Comparison of ENCODE assay signal across 8 cellular contexts in the genomic region with DNA sequence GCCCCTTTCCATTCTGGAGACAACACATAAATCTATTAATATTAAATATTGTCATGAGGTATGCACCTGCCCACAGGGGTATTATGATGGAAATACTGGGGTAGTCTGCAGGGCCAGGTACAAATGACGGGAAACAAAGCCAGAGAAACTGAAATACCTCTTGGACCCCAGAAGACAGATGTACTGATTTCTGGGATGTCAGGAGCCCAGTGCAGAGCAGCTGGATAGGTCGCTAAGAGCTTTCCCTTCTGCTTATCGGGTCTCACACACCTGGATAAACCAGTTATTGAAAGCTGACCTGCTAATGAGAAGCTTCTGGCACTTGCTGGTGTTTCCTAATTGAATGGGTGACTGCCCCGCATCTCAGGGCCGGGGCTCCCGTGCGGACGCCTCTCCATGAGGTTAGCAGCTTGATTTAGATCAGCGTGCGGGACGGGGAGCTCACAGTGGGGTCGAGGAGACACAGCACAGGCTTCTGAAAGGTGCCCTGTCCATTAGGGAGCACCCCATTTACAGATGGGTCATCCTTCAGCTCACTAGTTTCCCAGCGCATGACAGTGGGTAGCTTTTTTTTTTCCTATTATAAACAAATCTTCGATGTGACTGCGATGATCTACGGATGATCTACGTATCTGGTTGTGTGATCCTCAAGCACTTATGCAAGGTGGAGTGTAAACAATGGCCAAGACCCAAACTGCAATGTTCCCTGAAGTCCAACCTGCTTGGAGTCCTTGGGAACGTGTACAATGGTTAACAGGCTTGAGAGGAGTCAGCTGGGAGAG. TPM values are rescaled to one million over a fixed set of nuclear protein-coding genes. Genes with fewer than 3 reads are reported as not detected.
DNase-seq lines count a peak whose midpoint lies in the region; ATAC-seq and TF ChIP-seq lines count a peak whose summit lies in the region.

No MANE protein-coding gene starts in this region.

- H3K9me3 ChIP-seq in T-helper 17 cell (ENCODE audit: control insufficient read depth, low read length, poor library complexity, severe bottlenecking) (no peaks in the 10 kb centered on the region), skeletal muscle satellite cell (replicated peaks; ENCODE audit: low read length) (no peaks in the 10 kb centered on the region)

- H3K27me3 ChIP-seq in skeletal muscle satellite cell (ENCODE audit: control insufficient read depth, insufficient read depth, low read length): no peaks in the 10 kb centered on the region

- peaks cover 8% of the 10 kb centered on the region for H3K36me3 ChIP-seq in skeletal muscle satellite cell (ENCODE audit: insufficient read depth, low read length)

- H3K27me3 Mint-ChIP-seq in T-helper 17 cell: peaks cover 9% of the 10 kb centered on the region

- H3K4me2 ChIP-seq in skeletal muscle satellite cell (ENCODE audit: low read length): peak overlapping the region; percentile 95

- DNase-seq in DMS79 treated with DMSO at 0.1 percent for 48 hours (lab: John Stamatoyannopoulos, UW): peak; percentile 43
- DNase-seq in DMS79 (lab: John Stamatoyannopoulos, UW): no peak
- DNase-seq in T-helper 17 cell: no peak
- no peak for DNase-seq in foreskin fibroblast
- no peak for DNase-seq in OCI-M2 (lab: John Stamatoyannopoulos, UW; ENCODE audit: unreplicated experiment)
- DNase-seq in superior temporal gyrus (ENCODE audit: extremely low spot score): no peak

- TF ChIP-seq CTCF in foreskin fibroblast (IDR thresholded peaks at IDR 0.05; ENCODE audit: low read depth, low read length): no peak

- peak overlapping the region; percentile 91 for H3K27ac Mint-ChIP-seq in T-helper 17 cell

- H3K9ac ChIP-seq in skeletal muscle satellite cell (ENCODE audit: low read depth, low read length): peak overlapping the region; percentile 85

- H3K4me3 Mint-ChIP-seq in T-helper 17 cell: peak overlapping the region; percentile 83

- H3K4me3 ChIP-seq in foreskin fibroblast (ENCODE audit: low read depth in 1 of 2, low read length in 2 of 2) (peak overlapping the region; percentile 54 to 63), skeletal muscle satellite cell (ENCODE audit: low read length) (peak overlapping the region; percentile 85)

- H3K36me3 Mint-ChIP-seq in T-helper 17 cell (ENCODE audit: low read depth): peaks cover 3% of the 10 kb centered on the region

- no peak for ATAC-seq in T-helper 17 cell
- no peak for ATAC-seq in GM18520 (IDR thresholded peaks at IDR 0.05; ENCODE audit: unreplicated experiment)

- peaks cover 33% of the 10 kb centered on the region for H3K4me1 Mint-ChIP-seq in T-helper 17 cell

- H3K4me1 ChIP-seq in skeletal muscle satellite cell (ENCODE audit: control insufficient read depth, insufficient read depth, low read length): peaks cover 31% of the 10 kb centered on the region

RNA-seq across cellular contexts. Expression of gene INSIG1, which starts 1.5 kb away (rescaled TPM):
- total RNA-seq in T-helper 17 cell: 10 to 100 TPM; 53.3 to 55.1 TPM
- 114 and 316 TPM in 2 replicates for total RNA-seq in skeletal muscle satellite cell (2012; rRNA removed)
